In the genomic region with DNA sequence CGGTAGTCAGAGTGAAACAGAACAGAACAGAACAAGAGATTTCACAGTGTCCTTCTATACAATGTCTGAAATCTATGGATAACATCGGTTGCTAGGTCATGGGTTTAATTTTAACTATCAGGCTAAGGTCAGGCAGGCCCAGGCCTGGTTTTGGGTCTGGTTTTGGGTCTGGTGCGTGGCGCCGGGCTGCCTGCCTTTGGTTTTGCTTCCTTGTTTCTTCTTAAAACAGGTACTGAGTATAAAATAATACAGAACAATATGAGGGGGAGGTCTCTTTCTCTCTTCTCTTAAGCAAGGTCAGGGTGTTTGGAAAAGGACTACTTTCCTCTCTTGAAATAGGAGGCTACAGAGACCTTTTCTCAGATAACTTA, we compare ENCODE assay signal across 8 cellular contexts. TPM values are rescaled to one million over a fixed set of nuclear protein-coding genes. Genes with fewer than 3 reads are reported as not detected.
A peak's percentile ranks its signal among the peaks of the same experiment; 100 is the strongest.
DNase-seq lines count a peak whose midpoint lies in the region; ATAC-seq and TF ChIP-seq lines count a peak whose summit lies in the region.

No MANE protein-coding gene starts in this region.

- peak; percentile 31 to 44 for ATAC-seq in natural killer cell treated with Interleukin-12 subunit alpha and Interleukin-12 subunit beta and Interleukin-15 and Interleukin-18, amount 100 ng/mL, for 72 hours
- no peak for ATAC-seq in GM19452 (IDR thresholded peaks at IDR 0.05; ENCODE audit: unreplicated experiment)
- no peak for ATAC-seq in HG02571 (IDR thresholded peaks at IDR 0.05; ENCODE audit: unreplicated experiment)
- ATAC-seq in GM19324 (IDR thresholded peaks at IDR 0.05; ENCODE audit: low FRiP score, unreplicated experiment), result no peak

- peak overlapping the region; percentile 95 for H3K27ac Mint-ChIP-seq in chondrocyte (ENCODE audit: unreplicated experiment)
- peak overlapping the region; percentile 93 to 98 for H3K27ac Mint-ChIP-seq in natural killer cell treated with Interleukin-12 subunit alpha and Interleukin-12 subunit beta and Interleukin-15 and Interleukin-18, amount 100 ng/mL, for 72 hours

- peaks cover 46% of the 10 kb centered on the region for H3K4me1 Mint-ChIP-seq in chondrocyte (ENCODE audit: low read depth)
- peaks cover 40 to 50% of the 10 kb centered on the region in 2 donors for H3K4me1 Mint-ChIP-seq in natural killer cell treated with Interleukin-12 subunit alpha and Interleukin-12 subunit beta and Interleukin-15 and Interleukin-18, amount 100 ng/mL, for 72 hours (ENCODE audit: low read depth in 2 of 2)

- no peak for DNase-seq in BE2C
- no peak for DNase-seq in HL-60 (ENCODE audit: low read depth in 1 of 2, low spot score in 1 of 2)
- no peak for DNase-seq in chondrocyte (ENCODE audit: low spot score)
- DNase-seq in natural killer cell treated with Interleukin-12 subunit alpha and Interleukin-12 subunit beta and Interleukin-15 and Interleukin-18, amount 100 ng/mL, for 72 hours (ENCODE audit: low spot score), result no peak
- DNase-seq in kidney glomerular epithelial cell (lab: John Stamatoyannopoulos, UW), result no peak

- TF ChIP-seq CTCF in BE2C (IDR thresholded peaks at IDR 0.05; ENCODE audit: low read depth, low read length), result no peak
- TF ChIP-seq CTCF in HL-60 (IDR thresholded peaks at IDR 0.05; ENCODE audit: insufficient read depth, low read length), result no peak
- no peak for TF ChIP-seq CTCF in chondrocyte (IDR thresholded peaks at IDR 0.05)

- H3K27me3 ChIP-seq in BE2C, result no peaks in the 10 kb centered on the region
- no peaks in the 10 kb centered on the region for H3K27me3 ChIP-seq in HL-60 (ENCODE audit: insufficient read depth, poor library complexity, severe bottlenecking)

- peak overlapping the region; percentile 84 for H3K4me3 Mint-ChIP-seq in chondrocyte (ENCODE audit: unreplicated experiment)
- peak overlapping the region; percentile 92 for H3K4me3 Mint-ChIP-seq in natural killer cell treated with Interleukin-12 subunit alpha and Interleukin-12 subunit beta and Interleukin-15 and Interleukin-18, amount 100 ng/mL, for 72 hours

- H3K36me3 ChIP-seq in BE2C, result peaks cover 38% of the 10 kb centered on the region

- H3K9me3 ChIP-seq in BE2C, result no peaks in the 10 kb centered on the region

- peaks cover 8% of the 10 kb centered on the region for H3K4me1 ChIP-seq in BE2C

- H3K36me3 Mint-ChIP-seq in chondrocyte (ENCODE audit: low read depth), result peaks cover 5% of the 10 kb centered on the region
- H3K36me3 Mint-ChIP-seq in natural killer cell treated with Interleukin-12 subunit alpha and Interleukin-12 subunit beta and Interleukin-15 and Interleukin-18, amount 100 ng/mL, for 72 hours, result peaks cover 12% of the 10 kb centered on the region

- H3K27ac ChIP-seq in HL-60 (replicated peaks), result no peak overlapping the region; the same call in 1 of the 2 replicates

- H3K4me3 ChIP-seq in BE2C (ENCODE audit: low read depth, low read length), result peak overlapping the region; percentile 87
- peak overlapping the region; percentile 95 for H3K4me3 ChIP-seq in HL-60 (replicated peaks; ENCODE audit: insufficient read depth, low read length)

- H3K9me3 Mint-ChIP-seq in chondrocyte (ENCODE audit: low read depth), result no peaks in the 10 kb centered on the region
- H3K9me3 Mint-ChIP-seq in natural killer cell treated with Interleukin-12 subunit alpha and Interleukin-12 subunit beta and Interleukin-15 and Interleukin-18, amount 100 ng/mL, for 72 hours, result no peaks in the 10 kb centered on the region

- no peaks in the 10 kb centered on the region for H3K27me3 Mint-ChIP-seq in chondrocyte (ENCODE audit: low read depth)
- peaks cover 8 to 11% of the 10 kb centered on the region in 2 donors for H3K27me3 Mint-ChIP-seq in natural killer cell treated with Interleukin-12 subunit alpha and Interleukin-12 subunit beta and Interleukin-15 and Interleukin-18, amount 100 ng/mL, for 72 hours

RNA-seq across cellular contexts. Expression of gene AEN, which starts 1.4 kb away (rescaled TPM):
- polyA plus RNA-seq in BE2C (2012; ENCODE audit: insufficient read depth, insufficient read length, low read depth), result 72.5 TPM
- total RNA-seq in chondrocyte, result 28.6 to 30.4 TPM (median 30.2 TPM) in 3 replicates
- total RNA-seq in natural killer cell treated with Interleukin-12 subunit alpha and Interleukin-12 subunit beta and Interleukin-15 and Interleukin-18, amount 100 ng/mL, for 72 hours, result 10 to 100 TPM; 47.1 to 81.4 TPM

RNA-seq across cellular contexts. Expression of gene ISG20, which starts 16.2 kb away (rescaled TPM):
- 2.9 TPM for polyA plus RNA-seq in BE2C (2012; ENCODE audit: insufficient read depth, insufficient read length, low read depth)
- 3.8 to 4.5 TPM (median 4.5 TPM) in 3 replicates for total RNA-seq in chondrocyte
- 10 to 100 TPM; 21.8 to 30.2 TPM for total RNA-seq in natural killer cell treated with Interleukin-12 subunit alpha and Interleukin-12 subunit beta and Interleukin-15 and Interleukin-18, amount 100 ng/mL, for 72 hours

Comparison
In these comparisons a context has a peak if more than half of its experiments do, and no peak if none do; other contexts are left out.
1. ATAC-seq: peak in natural killer cell treated with Interleukin-12 subunit alpha and Interleukin-12 subunit beta and Interleukin-15 and Interleukin-18, amount 100 ng/mL, for 72 hours (2 of 2); none in GM19452 (single experiment), HG02571 (single experiment) and GM19324 (single experiment).